ENCODE assay signal across 16 cellular contexts in genomic region chr4:125520258-125520990, GRCh38.
DNase-seq lines count a peak whose midpoint lies in the region; ATAC-seq, FAIRE-seq and TF ChIP-seq lines count a peak whose summit lies in the region.
"Had no signal": no experiment of that assay in that cellular context is flagged by ENCODE, and none has a peak within 500 bp of the region (broad histone marks: within the 10 kb centered on the region; RNA-seq: fewer than 3 reads in every experiment).

No MANE protein-coding gene starts in this region.

- no peaks in the 10 kb centered on the region for H3K36me3 Mint-ChIP-seq in astrocyte (ENCODE audit: low read depth, unreplicated experiment)
- H3K36me3 Mint-ChIP-seq: activated naive CD4-positive, alpha-beta T cell treated with anti-CD3 and anti-CD28 coated beads, Interleukin-2, amount 50 U/mL, for 72 hours had no signal

- ATAC-seq in foreskin keratinocyte (no peak), GM21360 (IDR thresholded peaks at IDR 0.05; ENCODE audit: unreplicated experiment) (no peak), upper lobe of right lung (no peak)
- ATAC-seq: activated naive CD4-positive, alpha-beta T cell treated with anti-CD3 and anti-CD28 coated beads, Interleukin-2, amount 50 U/mL, for 72 hours; sciatic nerve had no signal

- no peaks in the 10 kb centered on the region for H3K9me3 Mint-ChIP-seq in astrocyte (ENCODE audit: unreplicated experiment)
- H3K9me3 Mint-ChIP-seq: activated CD4-positive, alpha-beta T cell treated with anti-CD3 and anti-CD28 coated beads, Interleukin-2, amount 10 ng/mL, durations not matched to agents 7 days and 5 days; H9 had no signal

- intact Hi-C loops in upper lobe of right lung (cut with DNase I), result no loop called here

- H3K9ac ChIP-seq in astrocyte (ENCODE audit: low read length), result no peak overlapping the region

- no peak for FAIRE-seq in astrocyte (lab: Jason Lieb, UNC)

- no peak for TF ChIP-seq CTCF in HFF-Myc (IDR thresholded peaks at IDR 0.05; ENCODE audit: low read depth, low read length, missing control alignments)
- TF ChIP-seq CTCF in astrocyte (IDR thresholded peaks at IDR 0.05; ENCODE audit: insufficient read depth, low read depth, low read length), result no peak
- no peak for TF ChIP-seq CTCF in retinal pigment epithelial cell (conservative IDR thresholded peaks at IDR 0.05; ENCODE audit: low read depth, low read length)
- TF ChIP-seq CTCF in foreskin keratinocyte (conservative IDR thresholded peaks at IDR 0.05), result no peak
- no peak for TF ChIP-seq CTCF in upper lobe of right lung (IDR thresholded peaks at IDR 0.05)

- no peak overlapping the region for H2AFZ ChIP-seq in astrocyte (ENCODE audit: low read depth, low read length)

- peaks cover 19% of the 10 kb centered on the region for H3K4me1 Mint-ChIP-seq in astrocyte (ENCODE audit: low read depth, unreplicated experiment)
- H3K4me1 Mint-ChIP-seq: activated CD4-positive, alpha-beta T cell treated with anti-CD3 and anti-CD28 coated beads, Interleukin-2, amount 10 ng/mL, durations not matched to agents 7 days and 5 days had no signal

- no peaks in the 10 kb centered on the region for H3K9me3 ChIP-seq in astrocyte (ENCODE audit: insufficient read depth, low read depth, low read length)
- H3K9me3 ChIP-seq in upper lobe of right lung, result no peaks in the 10 kb centered on the region

- DNase-seq in HFF-Myc (ENCODE audit: extremely low read depth, low read depth), result peak; percentile 16
- DNase-seq in astrocyte (ENCODE audit: low read depth), result peak; percentile 75
- peak; percentile 57 for DNase-seq in glomerular endothelial cell (ENCODE audit: extremely low read depth, low read depth, low spot score)
- peak; percentile 29 for DNase-seq in retinal pigment epithelial cell (ENCODE audit: low read depth)
- no peak for DNase-seq in foreskin keratinocyte
- no peak for DNase-seq in upper lobe of right lung
- DNase-seq: activated CD4-positive, alpha-beta T cell treated with anti-CD3 and anti-CD28 coated beads, Interleukin-2, amount 10 ng/mL, durations not matched to agents 7 days and 5 days; H9; mesendoderm; NCI-H2029; NCI-H524 treated with DMSO at 0.1 percent for 48 hours; substantia nigra had no signal

- peak overlapping the region; percentile 13 for H3K27ac ChIP-seq in astrocyte (ENCODE audit: low read depth, low read length)
- no peak overlapping the region for H3K27ac ChIP-seq in foreskin keratinocyte
- no peak overlapping the region for H3K27ac ChIP-seq in upper lobe of right lung
- H3K27ac ChIP-seq: SK-N-MC had no signal

- H4K20me1 ChIP-seq in astrocyte (ENCODE audit: insufficient read depth, low read length), result no peaks in the 10 kb centered on the region

- no peaks in the 10 kb centered on the region for H3K79me2 ChIP-seq in astrocyte (ENCODE audit: insufficient read depth, low read length)

- H3K27me3 ChIP-seq in astrocyte (ENCODE audit: insufficient read depth, low read length), result no peaks in the 10 kb centered on the region
- H3K27me3 ChIP-seq in foreskin keratinocyte, result no peaks in the 10 kb centered on the region
- no peaks in the 10 kb centered on the region for H3K27me3 ChIP-seq in upper lobe of right lung

- H3K4me3 ChIP-seq in HFF-Myc (replicated peaks; ENCODE audit: low read depth, low read length) (no peak overlapping the region), astrocyte (ENCODE audit: insufficient read depth, low read depth, low read length) (no peak overlapping the region), retinal pigment epithelial cell (ENCODE audit: low read length) (no peak overlapping the region), upper lobe of right lung (no peak overlapping the region)
- H3K4me3 ChIP-seq: SK-N-MC had no signal

- peak overlapping the region; percentile 42 for H3K27ac Mint-ChIP-seq in astrocyte (ENCODE audit: unreplicated experiment)
- H3K27ac Mint-ChIP-seq: activated CD4-positive, alpha-beta T cell treated with anti-CD3 and anti-CD28 coated beads, Interleukin-2, amount 10 ng/mL, durations not matched to agents 7 days and 5 days; activated naive CD4-positive, alpha-beta T cell treated with anti-CD3 and anti-CD28 coated beads, Interleukin-2, amount 50 U/mL, for 72 hours had no signal

- peak overlapping the region; percentile 33 for H3K4me2 ChIP-seq in astrocyte (ENCODE audit: low read length)

- H3K36me3 ChIP-seq in astrocyte (ENCODE audit: insufficient read depth, low read length) (no peaks in the 10 kb centered on the region), upper lobe of right lung (no peaks in the 10 kb centered on the region)

- H3K4me3 Mint-ChIP-seq in astrocyte (ENCODE audit: unreplicated experiment), result peak overlapping the region; percentile 63
- H3K4me3 Mint-ChIP-seq: activated CD4-positive, alpha-beta T cell treated with anti-CD3 and anti-CD28 coated beads, Interleukin-2, amount 10 ng/mL, durations not matched to agents 7 days and 5 days; H9 had no signal

- no peaks in the 10 kb centered on the region for H3K27me3 Mint-ChIP-seq in astrocyte (ENCODE audit: low read depth, unreplicated experiment)
- H3K27me3 Mint-ChIP-seq: activated CD4-positive, alpha-beta T cell treated with anti-CD3 and anti-CD28 coated beads, Interleukin-2, amount 10 ng/mL, durations not matched to agents 7 days and 5 days had no signal

- H3K4me1 ChIP-seq in astrocyte (ENCODE audit: insufficient read depth, low read length) (no peaks in the 10 kb centered on the region), foreskin keratinocyte (no peaks in the 10 kb centered on the region), upper lobe of right lung (no peaks in the 10 kb centered on the region)

Comparison
In these comparisons a context has a peak if more than half of its experiments do, and no peak if none do; other contexts are left out.
1. DNase-seq: peak in HFF-Myc (single experiment), astrocyte (single experiment), glomerular endothelial cell (single experiment) and retinal pigment epithelial cell (single experiment); none in foreskin keratinocyte (0 of 2) and upper lobe of right lung (single experiment).